8 cellular contexts compared by ENCODE assay signal in genomic region chr1:153956997-153957715, GRCh38. TPM values are rescaled to one million over a fixed set of nuclear protein-coding genes. Genes with fewer than 3 reads are reported as not detected.
DNase-seq lines count a peak whose midpoint lies in the region; ATAC-seq and TF ChIP-seq lines count a peak whose summit lies in the region.

No MANE protein-coding gene starts in this region.

- H3K36me3 ChIP-seq in GM06990 (ENCODE audit: control insufficient read depth, insufficient read depth, low read length): peaks cover 27% of the 10 kb centered on the region
- peaks cover 13% of the 10 kb centered on the region for H3K36me3 ChIP-seq in rectal smooth muscle tissue (ENCODE audit: control insufficient read depth, insufficient read depth, low read length)

- DNase-seq in GM06990 (ENCODE audit: extremely low read depth, insufficient read length) (no peak), fibroblast of the aortic adventitia (ENCODE audit: low read depth) (no peak), NCI-H226 (no peak), SHP77 treated with DMSO at 0.1 percent for 48 hours (lab: John Stamatoyannopoulos, UW) (no peak)

- no peaks in the 10 kb centered on the region for H3K27me3 ChIP-seq in GM06990 (replicated peaks; ENCODE audit: control insufficient read depth, insufficient read depth, low read length)
- no peaks in the 10 kb centered on the region for H3K27me3 ChIP-seq in rectal smooth muscle tissue (ENCODE audit: control insufficient read depth, insufficient read depth, low read length)

- peak overlapping the region; percentile 91 for H3K9ac ChIP-seq in rectal smooth muscle tissue (ENCODE audit: low read length)

- peaks cover 15% of the 10 kb centered on the region for H3K4me1 ChIP-seq in rectal smooth muscle tissue (ENCODE audit: control insufficient read depth, insufficient read depth, low read length)

- no peak for TF ChIP-seq CTCF in GM06990 (IDR thresholded peaks at IDR 0.05; ENCODE audit: insufficient read depth, low read length, poor library complexity, severe bottlenecking)
- no peak for TF ChIP-seq CTCF in fibroblast of the aortic adventitia (IDR thresholded peaks at IDR 0.05; ENCODE audit: insufficient read depth, low read length)

- ATAC-seq in SK-N-SH treated with all-trans-retinoic acid at 6 μM for 48 hours (peak; percentile 0; the same call in 1 of the 3 replicates), GM18868 (IDR thresholded peaks at IDR 0.05; ENCODE audit: unreplicated experiment) (no peak), HG03095 (IDR thresholded peaks at IDR 0.05; ENCODE audit: unreplicated experiment) (no peak)

- peak overlapping the region; percentile 89 for H3K27ac ChIP-seq in rectal smooth muscle tissue (ENCODE audit: low read depth, low read length)

- peak overlapping the region; percentile 99 for H3K4me3 ChIP-seq in GM06990 (replicated peaks; ENCODE audit: low read depth, low read length)
- H3K4me3 ChIP-seq in fibroblast of the aortic adventitia (ENCODE audit: low read depth, low read length): peak overlapping the region; percentile 95
- H3K4me3 ChIP-seq in rectal smooth muscle tissue (ENCODE audit: low read length): peak overlapping the region; percentile 93

TF ChIP-seq in SK-N-SH treated with all-trans-retinoic acid at 6 μM for 48 hours, 23 proteins besides CTCF, POLR2A, EP300 and RAD21:
- no peak for TF ChIP-seq ZNF8 (CRISPR knock-in tag; IDR thresholded peaks at IDR 0.05)
- TF ChIP-seq PPARA (CRISPR knock-in tag; IDR thresholded peaks at IDR 0.05; ENCODE audit: borderline replicate concordance): no peak
- TF ChIP-seq CSDC2 (CRISPR knock-in tag; IDR thresholded peaks at IDR 0.05): no peak
- TF ChIP-seq TSHZ2 (CRISPR knock-in tag; IDR thresholded peaks at IDR 0.05): no peak
- TF ChIP-seq POU6F1 (CRISPR knock-in tag; IDR thresholded peaks at IDR 0.05; ENCODE audit: borderline replicate concordance, low read depth): no peak
- TF ChIP-seq BACH2 (CRISPR knock-in tag; IDR thresholded peaks at IDR 0.05; ENCODE audit: borderline replicate concordance): no peak
- no peak for TF ChIP-seq ZC3H10 (CRISPR knock-in tag; IDR thresholded peaks at IDR 0.05)
- TF ChIP-seq ISL1 (CRISPR knock-in tag; IDR thresholded peaks at IDR 0.05): no peak

RNA-seq across cellular contexts. Expression of gene CRTC2, which starts 1.3 kb away (rescaled TPM):
- total RNA-seq in fibroblast of the aortic adventitia (ENCODE audit: low replicate concordance): 6.6 and 8.6 TPM in 2 replicates

RNA-seq across cellular contexts. Expression of gene SLC39A1, which starts 6.2 kb away (rescaled TPM):
- 74.1 and 85.9 TPM in 2 replicates for total RNA-seq in fibroblast of the aortic adventitia (ENCODE audit: low replicate concordance)

RNA-seq across cellular contexts. Expression of gene CREB3L4, which starts 10.5 kb away (rescaled TPM):
- total RNA-seq in fibroblast of the aortic adventitia (ENCODE audit: low replicate concordance): 3.3 and 5.9 TPM in 2 replicates

RNA-seq across cellular contexts. Expression of gene DENND4B, which starts 10.6 kb away (rescaled TPM):
- total RNA-seq in fibroblast of the aortic adventitia (ENCODE audit: low replicate concordance): 14.9 and 23.2 TPM in 2 replicates

RNA-seq across cellular contexts. Expression of gene JTB, which starts 20.3 kb away (rescaled TPM):
- total RNA-seq in fibroblast of the aortic adventitia (ENCODE audit: low replicate concordance): 73.9 and 132 TPM in 2 replicates
